In the genomic region with DNA sequence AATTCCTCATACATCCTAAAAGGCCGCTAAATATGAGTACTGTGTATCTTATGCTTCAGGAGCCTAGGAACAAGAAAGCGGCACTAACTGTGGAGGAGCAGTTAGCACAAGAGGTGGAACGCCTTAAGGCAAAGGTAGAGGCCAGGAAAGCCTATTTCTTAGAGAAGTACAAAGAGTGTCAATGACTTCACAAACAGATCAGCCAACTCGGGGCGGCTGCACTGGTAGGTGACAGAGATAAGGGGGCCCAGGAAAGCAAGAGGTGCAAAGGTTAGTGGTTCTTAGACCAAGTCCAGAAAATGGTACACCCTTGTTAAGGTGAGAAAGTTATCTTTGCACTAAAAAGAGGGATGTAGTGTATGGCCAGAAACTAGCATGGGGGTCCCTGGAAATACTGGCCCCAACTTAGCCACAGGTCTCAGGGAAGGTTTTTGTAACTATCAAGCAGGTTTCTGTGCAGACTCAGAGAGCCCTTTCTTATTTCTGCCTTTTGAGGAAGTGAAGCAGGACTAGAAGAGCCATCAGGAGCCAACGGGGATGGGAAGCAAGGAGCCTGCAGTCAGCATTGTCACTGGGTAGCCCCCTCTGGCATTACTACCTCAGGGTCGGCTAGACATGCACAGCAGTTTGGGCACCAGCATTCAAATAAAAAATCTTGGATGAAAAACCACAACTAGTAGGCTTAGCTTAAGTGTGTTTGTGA, we compare ENCODE assay signal across 26 cellular contexts. TPM values are rescaled to one million over a fixed set of nuclear protein-coding genes. Genes with fewer than 3 reads are reported as not detected.
"Had no signal": no experiment of that assay in that cellular context is flagged by ENCODE, and none has a peak within 500 bp of the region (broad histone marks: within the 10 kb centered on the region; RNA-seq: fewer than 3 reads in every experiment).

No MANE protein-coding gene starts in this region.

- H3K9ac ChIP-seq: neural progenitor cell had no signal

- H3K27me3 Mint-ChIP-seq: dendritic cell treated with granulocyte-macrophage colony-stimulating factor and Interleukin-4, amounts not matched to agents 40 ng/mL and 50 ng/mL, for 4 days; effector memory CD8-positive, alpha-beta T cell; memory B cell had no signal

- H3K27ac Mint-ChIP-seq: dendritic cell treated with granulocyte-macrophage colony-stimulating factor and Interleukin-4, amounts not matched to agents 40 ng/mL and 50 ng/mL, for 4 days; effector memory CD8-positive, alpha-beta T cell; memory B cell; mesothelial cell of epicardium; natural killer cell; neural progenitor cell had no signal

- DNase-seq: effector memory CD8-positive, alpha-beta T cell; esophagus squamous epithelium; foreskin fibroblast; glutamatergic neuron; kidney; left cardiac atrium; left ventricle myocardium inferior; lower lobe of right lung; natural killer cell; nucleus accumbens; ovary; small intestine; stimulated activated CD4-positive, alpha-beta T cell treated with anti-CD3 and anti-CD28 coated beads, Interleukin-12 subunit alpha, Interleukin-12 subunit beta, amount 100 ng/mL, for 4 hours; stimulated activated naive CD4-positive, alpha-beta T cell; stomach; substantia nigra; transverse colon had no signal

- ATAC-seq: effector memory CD8-positive, alpha-beta T cell; gastroesophageal sphincter; left cardiac atrium; lower lobe of right lung; natural killer cell had no signal

- H3K27me3 ChIP-seq: esophagus squamous epithelium, gastroesophageal sphincter, neural progenitor cell, ovary, right atrium auricular region, stomach, transverse colon had no signal

- H3K36me3 ChIP-seq: neural progenitor cell, ovary had no signal

- H3K27ac ChIP-seq: esophagus squamous epithelium, gastroesophageal sphincter, left ventricle myocardium inferior, lower lobe of right lung, neural progenitor cell, ovary, right atrium auricular region, stomach, thoracic aorta, transverse colon had no signal

- H3K4me3 Mint-ChIP-seq: dendritic cell treated with granulocyte-macrophage colony-stimulating factor and Interleukin-4, amounts not matched to agents 40 ng/mL and 50 ng/mL, for 4 days; effector memory CD8-positive, alpha-beta T cell; memory B cell; mesothelial cell of epicardium; natural killer cell; neural progenitor cell had no signal

- H3K9me3 ChIP-seq: esophagus squamous epithelium, gastroesophageal sphincter, left ventricle myocardium inferior, lower lobe of right lung, ovary, right atrium auricular region, stomach, thoracic aorta, transverse colon had no signal

- H3K4me2 ChIP-seq: neural progenitor cell had no signal

- FAIRE-seq: kidney, small intestine had no signal

- H3K9me3 Mint-ChIP-seq: dendritic cell treated with granulocyte-macrophage colony-stimulating factor and Interleukin-4, amounts not matched to agents 40 ng/mL and 50 ng/mL, for 4 days; effector memory CD8-positive, alpha-beta T cell; memory B cell; mesothelial cell of epicardium; natural killer cell; neural progenitor cell had no signal

- H2AFZ ChIP-seq: neural progenitor cell had no signal

- H3K4me1 Mint-ChIP-seq: memory B cell, mesothelial cell of epicardium, neural progenitor cell had no signal

- H3K4me3 ChIP-seq: esophagus squamous epithelium, gastroesophageal sphincter, left ventricle myocardium inferior, lower lobe of right lung, neural progenitor cell, ovary, right atrium auricular region, stomach, thoracic aorta, transverse colon had no signal

- H3K4me1 ChIP-seq: esophagus squamous epithelium, gastroesophageal sphincter, left ventricle myocardium inferior, lower lobe of right lung, neural progenitor cell, right atrium auricular region, stomach, transverse colon had no signal

RNA-seq across cellular contexts. Expression of a gene that starts 37.9 kb away (rescaled TPM):
- total RNA-seq: epithelial cell of proximal tubule, gastroesophageal sphincter, left ventricle myocardium inferior, mesothelial cell of epicardium, myocyte, natural killer cell, right atrium auricular region, thoracic aorta had no signal
